In the genomic region with DNA sequence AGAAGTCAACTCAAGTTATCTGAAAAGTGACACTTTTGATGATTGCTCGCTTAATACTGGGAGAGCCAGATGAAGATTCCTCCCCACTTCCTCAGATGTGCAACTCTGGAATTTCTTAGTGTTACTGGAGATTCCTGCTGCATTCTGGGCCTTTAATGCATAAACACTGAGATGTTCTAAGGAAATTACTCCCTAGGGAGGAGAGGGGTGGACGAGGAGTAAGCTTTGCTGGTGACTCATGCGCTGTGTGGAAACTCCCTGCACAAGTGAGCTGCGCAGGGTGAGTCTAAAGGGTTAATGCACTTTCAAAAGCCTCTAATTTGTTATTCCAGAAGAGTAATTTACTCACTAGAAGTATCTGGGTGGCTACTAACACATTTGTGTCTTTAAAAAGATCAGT, we compare ENCODE assay signal across 8 cellular contexts. TPM values are rescaled to one million over a fixed set of nuclear protein-coding genes. Genes with fewer than 3 reads are reported as not detected.
A peak's percentile ranks its signal among the peaks of the same experiment; 100 is the strongest.
DNase-seq lines count a peak whose midpoint lies in the region; ATAC-seq, FAIRE-seq and TF ChIP-seq lines count a peak whose summit lies in the region.

No MANE protein-coding gene starts in this region.

- CTCF ChIA-PET in activated CD4-positive, alpha-beta T cell treated with anti-CD3 and anti-CD28 coated beads, Interleukin-2, amount 10 ng/mL, durations not matched to agents 7 days and 5 days (lab: Charles Lee), result no interaction called here

- H3K36me3 ChIP-seq in mesodermal cell (ENCODE audit: control insufficient read depth, insufficient read depth, low read length), result no peaks in the 10 kb centered on the region

- H3K9me3 ChIP-seq in mesodermal cell (ENCODE audit: control insufficient read depth, low read length), result no peaks in the 10 kb centered on the region

- POLR2A ChIA-PET in activated CD4-positive, alpha-beta T cell treated with anti-CD3 and anti-CD28 coated beads, Interleukin-2, amount 10 ng/mL, durations not matched to agents 7 days and 5 days (lab: Charles Lee), result no interaction called here

- no peak for DNase-seq in activated CD4-positive, alpha-beta T cell treated with anti-CD3 and anti-CD28 coated beads, Interleukin-2, amount 10 ng/mL, durations not matched to agents 7 days and 5 days
- DNase-seq in glutamatergic neuron, result no peak
- no peak for DNase-seq in erythroblast (lab: John Stamatoyannopoulos, UW)
- DNase-seq in D721Med (ENCODE audit: insufficient read length, low spot score), result no peak

- ATAC-seq in GM18499 (IDR thresholded peaks at IDR 0.05; ENCODE audit: insufficient read depth, unreplicated experiment) (peak; percentile 70), HG03354 (IDR thresholded peaks at IDR 0.05; ENCODE audit: poor library complexity, severe bottlenecking, unreplicated experiment) (peak; percentile 59)

- WGBS in mesodermal cell (ENCODE audit: insufficient coverage in 2 of 2), 2 experiments, result 80% methylated on average over 1 of the region's 4 CpGs; no CpG with 5 or more reads in 1 of the 2 experiments

- peaks cover 0 to 2% (median 0%) of the 10 kb centered on the region in 5 experiments for H3K9me3 Mint-ChIP-seq in brain
- H3K9me3 Mint-ChIP-seq in activated CD4-positive, alpha-beta T cell treated with anti-CD3 and anti-CD28 coated beads, Interleukin-2, amount 10 ng/mL, durations not matched to agents 7 days and 5 days, result no peaks in the 10 kb centered on the region
- H3K9me3 Mint-ChIP-seq in glutamatergic neuron (ENCODE audit: unreplicated experiment), result peaks cover 2% of the 10 kb centered on the region

- H3K27ac ChIP-seq in mesodermal cell (ENCODE audit: low read depth, low read length, severe bottlenecking), result peak overlapping the region; percentile 97

- no peak overlapping the region for H3K4me3 ChIP-seq in mesodermal cell (ENCODE audit: extremely low read depth, insufficient read depth, low read length, poor library complexity, severe bottlenecking)

- H3K4me1 Mint-ChIP-seq in brain, result peaks cover 78% of the 10 kb centered on the region
- no peaks in the 10 kb centered on the region for H3K4me1 Mint-ChIP-seq in activated CD4-positive, alpha-beta T cell treated with anti-CD3 and anti-CD28 coated beads, Interleukin-2, amount 10 ng/mL, durations not matched to agents 7 days and 5 days
- peaks cover 38% of the 10 kb centered on the region for H3K4me1 Mint-ChIP-seq in glutamatergic neuron (ENCODE audit: low read depth, unreplicated experiment)

- H3K4me1 ChIP-seq in mesodermal cell (ENCODE audit: control insufficient read depth, insufficient read depth, low read length, poor library complexity, severe bottlenecking), result peaks cover 39% of the 10 kb centered on the region

- no peak for TF ChIP-seq POLR2A in erythroblast (IDR thresholded peaks at IDR 0.05; ENCODE audit: low read length)

- H3K4me3 Mint-ChIP-seq in brain (no peak overlapping the region), glutamatergic neuron (ENCODE audit: unreplicated experiment) (no peak overlapping the region)
- H3K4me3 Mint-ChIP-seq in activated CD4-positive, alpha-beta T cell treated with anti-CD3 and anti-CD28 coated beads, Interleukin-2, amount 10 ng/mL, durations not matched to agents 7 days and 5 days, result no peak overlapping the region

- H3K27me3 Mint-ChIP-seq in brain (no peaks in the 10 kb centered on the region), glutamatergic neuron (ENCODE audit: unreplicated experiment) (peaks cover 4% of the 10 kb centered on the region)
- peaks cover 25% of the 10 kb centered on the region for H3K27me3 Mint-ChIP-seq in activated CD4-positive, alpha-beta T cell treated with anti-CD3 and anti-CD28 coated beads, Interleukin-2, amount 10 ng/mL, durations not matched to agents 7 days and 5 days

- TF ChIP-seq CTCF in brain (conservative IDR thresholded peaks at IDR 0.05) (no peak), glutamatergic neuron (IDR thresholded peaks at IDR 0.05; ENCODE audit: partially characterized antibody, unreplicated experiment) (no peak), D721Med (IDR thresholded peaks at IDR 0.05; ENCODE audit: insufficient read depth, missing control alignments) (no peak)

- FAIRE-seq in D721Med (lab: Jason Lieb, UNC), result no peak

- no peaks in the 10 kb centered on the region for H3K36me3 Mint-ChIP-seq in brain
- no peaks in the 10 kb centered on the region for H3K36me3 Mint-ChIP-seq in activated CD4-positive, alpha-beta T cell treated with anti-CD3 and anti-CD28 coated beads, Interleukin-2, amount 10 ng/mL, durations not matched to agents 7 days and 5 days (ENCODE audit: low read depth)
- H3K36me3 Mint-ChIP-seq in glutamatergic neuron (ENCODE audit: unreplicated experiment), result no peaks in the 10 kb centered on the region

- H3K27ac Mint-ChIP-seq in brain (peak overlapping the region in 3 of 5 experiments; percentile 74 to 89 (median 77)), glutamatergic neuron (ENCODE audit: unreplicated experiment) (no peak overlapping the region)
- H3K27ac Mint-ChIP-seq in activated CD4-positive, alpha-beta T cell treated with anti-CD3 and anti-CD28 coated beads, Interleukin-2, amount 10 ng/mL, durations not matched to agents 7 days and 5 days, result no peak overlapping the region

RNA-seq across cellular contexts. Expression of a gene that starts 46.3 kb away (rescaled TPM):
- polyA plus RNA-seq in brain (ENCODE audit: insufficient read depth, low read depth, low replicate concordance), result 15.0 TPM
- 9.6 TPM for polyA plus RNA-seq in mesodermal cell (2013, experiment 1 of 2)
- polyA plus RNA-seq in mesodermal cell (2013, experiment 2 of 2), result 8.5 TPM
- total RNA-seq in activated CD4-positive, alpha-beta T cell treated with anti-CD3 and anti-CD28 coated beads, Interleukin-2, amount 10 ng/mL, durations not matched to agents 7 days and 5 days, result not detected
- 12.8 TPM for total RNA-seq in glutamatergic neuron (ENCODE audit: unreplicated experiment)

Comparison
In these comparisons a context has a peak if more than half of its experiments do, and no peak if none do; other contexts are left out.
1. H3K27ac Mint-ChIP-seq: peak in brain (3 of 5); none in activated CD4-positive, alpha-beta T cell treated with anti-CD3 and anti-CD28 coated beads, Interleukin-2, amount 10 ng/mL, durations not matched to agents 7 days and 5 days (single experiment) and glutamatergic neuron (single experiment).
2. RNA of a gene that starts 46.3 kb away (total RNA-seq): 12.8 TPM in glutamatergic neuron (single experiment); not detected in activated CD4-positive, alpha-beta T cell treated with anti-CD3 and anti-CD28 coated beads, Interleukin-2, amount 10 ng/mL, durations not matched to agents 7 days and 5 days; every median in the first group is over 10 times any median in the second.